12 cellular contexts compared by ENCODE assay signal in genomic region chr11:64772318-64773018, GRCh38. TPM values are rescaled to one million over a fixed set of nuclear protein-coding genes. Genes with fewer than 3 reads are reported as not detected.
DNase-seq lines count a peak whose midpoint lies in the region; ATAC-seq, FAIRE-seq and TF ChIP-seq lines count a peak whose summit lies in the region.
"Had no signal": no experiment of that assay in that cellular context is flagged by ENCODE, and none has a peak within 500 bp of the region (broad histone marks: within the 10 kb centered on the region; RNA-seq: fewer than 3 reads in every experiment).

No MANE protein-coding gene starts in this region.

- no peaks in the 10 kb centered on the region for H3K27me3 Mint-ChIP-seq in T-helper 1 cell treated with Interleukin-12 subunit alpha and Interleukin-12 subunit beta and Interleukin-4 antibody, amounts not matched to agents 30 μg/mL and 1 μg/mL, for 36 hours (ENCODE audit: low read depth)
- H3K27me3 Mint-ChIP-seq in neural progenitor cell (ENCODE audit: insufficient read depth, low read depth), result peaks cover 10% of the 10 kb centered on the region

- in situ Hi-C loops in HepG2 (cut with HindIII; ENCODE audit: extremely low pct_ligation_motif_present, low pct_unique_long_range_greater_than_20kb), result no loop called here

- peaks cover 76% of the 10 kb centered on the region for H3K4me1 Mint-ChIP-seq in T-helper 1 cell treated with Interleukin-12 subunit alpha and Interleukin-12 subunit beta and Interleukin-4 antibody, amounts not matched to agents 30 μg/mL and 1 μg/mL, for 36 hours (ENCODE audit: low read depth)
- H3K4me1 Mint-ChIP-seq in neural progenitor cell, result peaks cover 44% of the 10 kb centered on the region

- H3K36me3 Mint-ChIP-seq in T-helper 1 cell treated with Interleukin-12 subunit alpha and Interleukin-12 subunit beta and Interleukin-4 antibody, amounts not matched to agents 30 μg/mL and 1 μg/mL, for 36 hours (ENCODE audit: low read depth), result peaks cover 92% of the 10 kb centered on the region
- H3K36me3 Mint-ChIP-seq in neural progenitor cell, result peaks cover 76% of the 10 kb centered on the region

- H3K27ac ChIP-seq in HepG2 (ENCODE audit: extremely low read length, insufficient read depth, low read length) (no peak overlapping the region), PC-9 (no peak overlapping the region), adrenal gland (peak overlapping the region in 1 of 5 donors; percentile 6), colonic mucosa (no peak overlapping the region), neural progenitor cell (no peak overlapping the region)
- H3K27ac ChIP-seq: ovary had no signal

- H3K9me3 ChIP-seq in HepG2 (ENCODE audit: low read length) (no peaks in the 10 kb centered on the region), PC-9 (ENCODE audit: insufficient read depth, low read depth) (no peaks in the 10 kb centered on the region), adrenal gland (replicated peaks in 1 of 3) (peaks cover 0 to 4% (median 0%) of the 10 kb centered on the region in 3 donors), colonic mucosa (no peaks in the 10 kb centered on the region), neural progenitor cell (ENCODE audit: low read depth) (no peaks in the 10 kb centered on the region)
- H3K9me3 ChIP-seq: ovary had no signal

- peaks cover 61 to 97% of the 10 kb centered on the region in 2 experiments for H3K36me3 ChIP-seq in HepG2 (replicated peaks in 1 of 2; ENCODE audit: control insufficient read depth in 1 of 2, insufficient read depth in 2 of 2, low read length in 2 of 2)
- peaks cover 94% of the 10 kb centered on the region for H3K36me3 ChIP-seq in PC-9 (ENCODE audit: low read depth)
- peaks cover 0 to 96% of the 10 kb centered on the region in 2 donors for H3K36me3 ChIP-seq in adrenal gland (replicated peaks in 1 of 2)
- peaks cover 57% of the 10 kb centered on the region for H3K36me3 ChIP-seq in colonic mucosa
- peaks cover 76% of the 10 kb centered on the region for H3K36me3 ChIP-seq in neural progenitor cell
- H3K36me3 ChIP-seq: ovary had no signal

- BruUV-seq in HepG2 (replicated peaks; lab: Mats Ljungman, UMichigan) (no TSS peak), PC-9 (replicated peaks; lab: Mats Ljungman, UMichigan) (no TSS peak)

- no peak overlapping the region for H3K4me3 ChIP-seq in HepG2 (replicated peaks in 1 of 3; ENCODE audit: insufficient read depth in 1 of 3, low read depth in 2 of 3, low read length in 3 of 3)
- H3K4me3 ChIP-seq in PC-9, result no peak overlapping the region
- H3K4me3 ChIP-seq in adrenal gland, result no peak overlapping the region
- H3K4me3 ChIP-seq in colonic mucosa, result no peak overlapping the region
- no peak overlapping the region for H3K4me3 ChIP-seq in neural progenitor cell
- H3K4me3 ChIP-seq: ovary had no signal

- H3K9me3 Mint-ChIP-seq in T-helper 1 cell treated with Interleukin-12 subunit alpha and Interleukin-12 subunit beta and Interleukin-4 antibody, amounts not matched to agents 30 μg/mL and 1 μg/mL, for 36 hours, result no peaks in the 10 kb centered on the region
- H3K9me3 Mint-ChIP-seq in neural progenitor cell, result no peaks in the 10 kb centered on the region

- ATAC-seq in GM18498 (IDR thresholded peaks at IDR 0.05; ENCODE audit: unreplicated experiment) (peak; percentile 39), HepG2 (no peak)

- no peak for FAIRE-seq in HepG2 (lab: Jason Lieb, UNC)

- TF ChIP-seq CTCF in HepG2 (CRISPR knock-in tag; IDR thresholded peaks at IDR 0.05) (no peak), PC-9 (conservative IDR thresholded peaks at IDR 0.05) (no peak), adrenal gland (IDR thresholded peaks at IDR 0.05) (no peak), colonic mucosa (IDR thresholded peaks at IDR 0.05) (no peak), neural progenitor cell (IDR thresholded peaks at IDR 0.05) (no peak)

- H3K9me2 ChIP-seq in PC-9 (ENCODE audit: insufficient read depth), result no peaks in the 10 kb centered on the region

- no peak overlapping the region for H2AFZ ChIP-seq in HepG2 (ENCODE audit: low read length)
- H2AFZ ChIP-seq in PC-9, result no peak overlapping the region
- no peak overlapping the region for H2AFZ ChIP-seq in neural progenitor cell (replicated peaks)

- H3K27ac Mint-ChIP-seq in T-helper 1 cell treated with Interleukin-12 subunit alpha and Interleukin-12 subunit beta and Interleukin-4 antibody, amounts not matched to agents 30 μg/mL and 1 μg/mL, for 36 hours, result peak overlapping the region; percentile 89
- no peak overlapping the region for H3K27ac Mint-ChIP-seq in neural progenitor cell

- no peak overlapping the region for H3K4me2 ChIP-seq in HepG2 (ENCODE audit: low read depth, low read length)
- H3K4me2 ChIP-seq in PC-9, result no peak overlapping the region
- H3K4me2 ChIP-seq in neural progenitor cell, result no peak overlapping the region

- H3F3A ChIP-seq in PC-9 (ENCODE audit: insufficient read depth, low read depth) (peaks cover 99% of the 10 kb centered on the region), neural progenitor cell (ENCODE audit: low read depth) (peaks cover 99% of the 10 kb centered on the region)

- intact Hi-C loops in HepG2 (cut with micrococcal nuclease; ENCODE audit: unreplicated experiment), result no loop called here
- intact Hi-C loops in PC-9 (cut with micrococcal nuclease; ENCODE audit: unreplicated experiment), result loop anchor here (10.0 kb wide), 1 partner anchor 242 kb away; the partner anchor contains the start of gene ARL2
- intact Hi-C loops in adrenal gland (cut with DNase I), result no loop called here
- intact Hi-C loops in colonic mucosa (cut with DNase I), result no loop called here

- peaks cover 97% of the 10 kb centered on the region for H4K20me1 ChIP-seq in HepG2 (ENCODE audit: insufficient read depth, low read length)
- H4K20me1 ChIP-seq in PC-9 (ENCODE audit: insufficient read depth), result peaks cover 100% of the 10 kb centered on the region
- peaks cover 100% of the 10 kb centered on the region for H4K20me1 ChIP-seq in neural progenitor cell (ENCODE audit: low read depth)

- POLR2A ChIA-PET in HepG2 (lab: Yijun Ruan, JAX) (interaction anchor here (1.6 kb wide), 1 partner anchor 9 kb away, joined by 4 read pairs; no protein-coding TSS in a partner anchor), PC-9 (lab: Charles Lee; ENCODE audit: unreplicated experiment) (no interaction called here)

- 96% methylated on average over 3 of the region's 3 CpGs for WGBS in HepG2 (ENCODE audit: low lambda C conversion rate)
- 53 to 64% (median 61%) methylated on average over 3 of the region's 3 CpGs for WGBS in adrenal gland, 4 donors

- H3K79me2 ChIP-seq in HepG2 (ENCODE audit: insufficient read depth, low read length) (peaks cover 56% of the 10 kb centered on the region), PC-9 (ENCODE audit: low read depth) (peaks cover 88% of the 10 kb centered on the region), neural progenitor cell (ENCODE audit: low read depth) (peaks cover 100% of the 10 kb centered on the region)

- TF ChIP-seq POLR2A in HepG2 (IDR thresholded peaks at IDR 0.05; ENCODE audit: insufficient read depth in 1 of 2, low read depth in 2 of 2, low read length in 2 of 2), result peak in 1 of 2 experiments; percentile 23; a peak in 1 of 4 replicates
- no peak for TF ChIP-seq POLR2A in adrenal gland (IDR thresholded peaks at IDR 0.05)

- H3K4me3 Mint-ChIP-seq in T-helper 1 cell treated with Interleukin-12 subunit alpha and Interleukin-12 subunit beta and Interleukin-4 antibody, amounts not matched to agents 30 μg/mL and 1 μg/mL, for 36 hours, result peak overlapping the region; percentile 71
- H3K4me3 Mint-ChIP-seq in neural progenitor cell, result no peak overlapping the region

- H3K27me3 ChIP-seq in HepG2 (ENCODE audit: control insufficient read depth in 1 of 2, insufficient read depth in 2 of 2, low read length in 2 of 2) (no peaks in the 10 kb centered on the region; a peak in 1 of 5 replicates), PC-9 (ENCODE audit: insufficient read depth, low read depth) (no peaks in the 10 kb centered on the region), adrenal gland (no peaks in the 10 kb centered on the region), colonic mucosa (no peaks in the 10 kb centered on the region), neural progenitor cell (no peaks in the 10 kb centered on the region)
- H3K27me3 ChIP-seq: ovary had no signal

- TF ChIP-seq EP300 in HepG2 (IDR thresholded peaks at IDR 0.05; ENCODE audit: low read depth in 2 of 2, low read length in 2 of 2) (no peak), HepG2 (CRISPR knock-in tag; IDR thresholded peaks at IDR 0.05; ENCODE audit: borderline replicate concordance) (no peak)

- CTCF ChIA-PET in HepG2 (lab: Yijun Ruan, JAX; ENCODE audit: low intra/inter-chr PET ratio, low total read pairs) (no interaction called here), PC-9 (lab: Charles Lee) (interaction anchor here (0.7 kb wide), 1 partner anchor 114 kb away, joined by 6 read pairs; no protein-coding TSS in a partner anchor)

- peaks cover 44% of the 10 kb centered on the region for H3K4me1 ChIP-seq in HepG2 (ENCODE audit: insufficient read depth, low read length)
- peaks cover 14% of the 10 kb centered on the region for H3K4me1 ChIP-seq in PC-9 (replicated peaks; ENCODE audit: insufficient read depth)
- peaks cover 21 to 68% of the 10 kb centered on the region in 2 donors for H3K4me1 ChIP-seq in adrenal gland (replicated peaks in 1 of 2)
- H3K4me1 ChIP-seq in colonic mucosa, result peaks cover 9% of the 10 kb centered on the region
- peaks cover 21% of the 10 kb centered on the region for H3K4me1 ChIP-seq in neural progenitor cell

- no peak for TF ChIP-seq RAD21 in HepG2 (CRISPR knock-in tag; IDR thresholded peaks at IDR 0.05)

- DNase-seq in AML-193 (lab: John Stamatoyannopoulos, UW) (peak; percentile 55 to 72), HepG2 (ENCODE audit: low spot score) (no peak), PC-9 (no peak), adrenal gland (no peak), colonic mucosa (no peak), neural progenitor cell (ENCODE audit: low spot score) (no peak)
- DNase-seq: activated effector memory CD4-positive, alpha-beta T cell treated with anti-CD3 and anti-CD28 coated beads, Interleukin-2, amount 50 U/mL, for 16 hours; effector CD8-positive, alpha-beta T cell; NCI-H2227 treated with DMSO at 0.1 percent for 48 hours had no signal

- H3K9ac ChIP-seq in HepG2 (ENCODE audit: insufficient read depth, low read depth, low read length), result no peak overlapping the region
- no peak overlapping the region for H3K9ac ChIP-seq in colonic mucosa (ENCODE audit: low read depth in 2 of 2, low read length in 2 of 2)
- H3K9ac ChIP-seq in neural progenitor cell, result no peak overlapping the region

RNA-seq across cellular contexts. Expression of gene SF1, which starts 5.9 kb away (rescaled TPM):
- total RNA-seq in HepG2 (2016; rRNA removed; fragmentation: Illumina TruSeq; extraction: Trizol), result 42.5 and 70.4 TPM in 2 replicates
- total RNA-seq in HepG2 (2016; cell fraction: cytosol; rRNA removed; fragmentation: Illumina TruSeq; extraction: Trizol; ENCODE audit: low read depth), result 16.0 and 19.1 TPM in 2 replicates
- 36.1 and 70.7 TPM in 2 replicates for total RNA-seq in HepG2 (2016; cell fraction: insoluble cytoplasmic fraction; rRNA removed; fragmentation: Illumina TruSeq; extraction: Trizol)
- total RNA-seq in HepG2 (2016; cell fraction: membrane; rRNA removed; fragmentation: Illumina TruSeq; extraction: Trizol), result 45.9 and 46.6 TPM in 2 replicates
- total RNA-seq in HepG2 (2016; cell fraction: nucleus; rRNA removed; fragmentation: Illumina TruSeq; extraction: Trizol), result 163 and 180 TPM in 2 replicates
- polyA plus RNA-seq in HepG2 (2011; rRNA removed), result 51.9 and 55.5 TPM in 2 replicates
- 14.3 and 16.0 TPM in 2 replicates for polyA plus RNA-seq in HepG2 (2011; cell fraction: cytosol; rRNA removed)
- polyA plus RNA-seq in HepG2 (2011; cell fraction: nucleus; rRNA removed), result 223 and 237 TPM in 2 replicates
- polyA plus RNA-seq in HepG2 (2012), result 130 and 151 TPM in 2 replicates
- polyA plus RNA-seq in HepG2 (2016; cell fraction: cytosol; fragmentation: Illumina TruSeq; extraction: Trizol; ENCODE audit: low read depth), result 30.5 and 31.3 TPM in 2 replicates
- 93.3 and 132 TPM in 2 replicates for polyA plus RNA-seq in HepG2 (2016; cell fraction: insoluble cytoplasmic fraction; fragmentation: Illumina TruSeq; extraction: Trizol; ENCODE audit: low read depth)
- 63.8 and 66.4 TPM in 2 replicates for polyA plus RNA-seq in HepG2 (2016; cell fraction: membrane; fragmentation: Illumina TruSeq; extraction: Trizol; ENCODE audit: low read depth)
- polyA plus RNA-seq in HepG2 (2016; cell fraction: nucleus; fragmentation: Illumina TruSeq; extraction: Trizol; ENCODE audit: insufficient read depth, low read depth), result 426 and 461 TPM in 2 replicates
- 77.9 and 101 TPM in 2 replicates for polyA minus RNA-seq in HepG2 (2011; rRNA and poly(A)+ RNA removed; ENCODE audit: low replicate concordance)
- 31.1 and 32.0 TPM in 2 replicates for polyA minus RNA-seq in HepG2 (2011; cell fraction: cytosol; rRNA and poly(A)+ RNA removed)
- 297 and 338 TPM in 2 replicates for polyA minus RNA-seq in HepG2 (2011; cell fraction: nucleus; rRNA and poly(A)+ RNA removed)
- total RNA-seq in PC-9 (2021), result 253 and 336 TPM in 2 replicates
- total RNA-seq in adrenal gland, result 100 to 1,000 TPM; 109 to 395 (median 253) TPM
- polyA plus RNA-seq in adrenal gland, result 100 to 1,000 TPM; 150 to 197 (median 178) TPM
- 100 to 1,000 TPM; 164 to 220 TPM for total RNA-seq in colonic mucosa
- total RNA-seq in neural progenitor cell (ENCODE audit: low replicate concordance), result 140 and 193 TPM in 2 replicates

RNA-seq across cellular contexts. Expression of gene PYGM, which starts 12.7 kb away (rescaled TPM):
- total RNA-seq in HepG2 (2016; rRNA removed; fragmentation: Illumina TruSeq; extraction: Trizol) (0.11 TPM in 1 of 2 replicates, not detected in the other), PC-9 (2021) (1.3 and 1.6 TPM in 2 replicates), adrenal gland (10 to 100 TPM in 1 of 8 donors, 1 to 10 TPM in 7; 1.8 to 10.1 (median 3.8) TPM), colonic mucosa (1 to 10 TPM; 1.6 to 2.7 TPM), neural progenitor cell (ENCODE audit: low replicate concordance) (1.4 and 2.2 TPM in 2 replicates)
- not detected in 2 replicates for total RNA-seq in HepG2 (2016; cell fraction: cytosol; rRNA removed; fragmentation: Illumina TruSeq; extraction: Trizol; ENCODE audit: low read depth)
- total RNA-seq in HepG2 (2016; cell fraction: insoluble cytoplasmic fraction; rRNA removed; fragmentation: Illumina TruSeq; extraction: Trizol), result 0.06 TPM in 1 of 2 replicates, not detected in the other
- not detected in 2 replicates for total RNA-seq in HepG2 (2016; cell fraction: membrane; rRNA removed; fragmentation: Illumina TruSeq; extraction: Trizol)
- total RNA-seq in HepG2 (2016; cell fraction: nucleus; rRNA removed; fragmentation: Illumina TruSeq; extraction: Trizol), result 0.13 and 0.16 TPM in 2 replicates
- polyA plus RNA-seq in HepG2 (2011; rRNA removed) (0.12 and 0.13 TPM in 2 replicates), adrenal gland (1 to 10 TPM; 2.4 to 5.1 (median 4.8) TPM)
- polyA plus RNA-seq in HepG2 (2011; cell fraction: cytosol; rRNA removed), result 0.08 and 0.09 TPM in 2 replicates
- polyA plus RNA-seq in HepG2 (2011; cell fraction: nucleus; rRNA removed), result 0.31 and 0.51 TPM in 2 replicates
- 0.19 and 0.24 TPM in 2 replicates for polyA plus RNA-seq in HepG2 (2012)
- polyA plus RNA-seq in HepG2 (2016; cell fraction: cytosol; fragmentation: Illumina TruSeq; extraction: Trizol; ENCODE audit: low read depth), result not detected in 2 replicates
- polyA plus RNA-seq in HepG2 (2016; cell fraction: insoluble cytoplasmic fraction; fragmentation: Illumina TruSeq; extraction: Trizol; ENCODE audit: low read depth), result not detected in 2 replicates
- polyA plus RNA-seq in HepG2 (2016; cell fraction: membrane; fragmentation: Illumina TruSeq; extraction: Trizol; ENCODE audit: low read depth), result not detected in 2 replicates
- not detected in 2 replicates for polyA plus RNA-seq in HepG2 (2016; cell fraction: nucleus; fragmentation: Illumina TruSeq; extraction: Trizol; ENCODE audit: insufficient read depth, low read depth)
- polyA minus RNA-seq in HepG2 (2011; rRNA and poly(A)+ RNA removed; ENCODE audit: low replicate concordance), result 0.68 and 0.84 TPM in 2 replicates
- polyA minus RNA-seq in HepG2 (2011; cell fraction: cytosol; rRNA and poly(A)+ RNA removed), result 0.26 TPM in 1 of 2 replicates, not detected in the other
- 0.62 and 0.77 TPM in 2 replicates for polyA minus RNA-seq in HepG2 (2011; cell fraction: nucleus; rRNA and poly(A)+ RNA removed)

RNA-seq across cellular contexts. Expression of gene RASGRP2, which starts 28.5 kb away (rescaled TPM):
- total RNA-seq in HepG2 (2016; rRNA removed; fragmentation: Illumina TruSeq; extraction: Trizol) (not detected in 2 replicates), PC-9 (2021) (1.0 and 2.1 TPM in 2 replicates), adrenal gland (10 to 100 TPM in 5 of 8 donors, 1 to 10 TPM in 3; 3.6 to 23.9 (median 12.3) TPM), colonic mucosa (1 to 10 TPM; 2.8 to 3.5 TPM), neural progenitor cell (ENCODE audit: low replicate concordance) (0.06 and 1.8 TPM in 2 replicates)
- total RNA-seq in HepG2 (2016; cell fraction: cytosol; rRNA removed; fragmentation: Illumina TruSeq; extraction: Trizol; ENCODE audit: low read depth), result not detected in 2 replicates
- total RNA-seq in HepG2 (2016; cell fraction: insoluble cytoplasmic fraction; rRNA removed; fragmentation: Illumina TruSeq; extraction: Trizol), result not detected in 2 replicates
- total RNA-seq in HepG2 (2016; cell fraction: membrane; rRNA removed; fragmentation: Illumina TruSeq; extraction: Trizol), result not detected in 2 replicates
- total RNA-seq in HepG2 (2016; cell fraction: nucleus; rRNA removed; fragmentation: Illumina TruSeq; extraction: Trizol), result not detected in 2 replicates
- polyA plus RNA-seq in HepG2 (2011; rRNA removed) (0.18 and 0.61 TPM in 2 replicates), adrenal gland (10 to 100 TPM in 2 of 3 donors, 1 to 10 TPM in 1; 5.4 to 81.9 (median 35.0) TPM)
- 0.23 TPM in 2 replicates for polyA plus RNA-seq in HepG2 (2011; cell fraction: cytosol; rRNA removed)
- polyA plus RNA-seq in HepG2 (2011; cell fraction: nucleus; rRNA removed), result 0.54 and 1.5 TPM in 2 replicates
- 0.38 TPM in 1 of 2 replicates, not detected in the other for polyA plus RNA-seq in HepG2 (2012)
- 0.26 and 0.27 TPM in 2 replicates for polyA plus RNA-seq in HepG2 (2016; cell fraction: cytosol; fragmentation: Illumina TruSeq; extraction: Trizol; ENCODE audit: low read depth)
- not detected in 2 replicates for polyA plus RNA-seq in HepG2 (2016; cell fraction: insoluble cytoplasmic fraction; fragmentation: Illumina TruSeq; extraction: Trizol; ENCODE audit: low read depth)
- polyA plus RNA-seq in HepG2 (2016; cell fraction: membrane; fragmentation: Illumina TruSeq; extraction: Trizol; ENCODE audit: low read depth), result 0.30 TPM in 1 of 2 replicates, not detected in the other
- not detected in 2 replicates for polyA plus RNA-seq in HepG2 (2016; cell fraction: nucleus; fragmentation: Illumina TruSeq; extraction: Trizol; ENCODE audit: insufficient read depth, low read depth)
- polyA minus RNA-seq in HepG2 (2011; rRNA and poly(A)+ RNA removed; ENCODE audit: low replicate concordance), result 0.28 TPM in 1 of 2 replicates, not detected in the other
- polyA minus RNA-seq in HepG2 (2011; cell fraction: cytosol; rRNA and poly(A)+ RNA removed), result not detected in 2 replicates
- polyA minus RNA-seq in HepG2 (2011; cell fraction: nucleus; rRNA and poly(A)+ RNA removed), result not detected in 2 replicates

RNA-seq across cellular contexts. Expression of gene MAP4K2, which starts 30.5 kb away (rescaled TPM):
- total RNA-seq in HepG2 (2016; rRNA removed; fragmentation: Illumina TruSeq; extraction: Trizol) (7.8 and 8.3 TPM in 2 replicates), PC-9 (2021) (32.6 and 34.3 TPM in 2 replicates), adrenal gland (10 to 100 TPM; 12.9 to 34.8 (median 19.0) TPM), colonic mucosa (10 to 100 TPM in 1 of 2 donors, 1 to 10 TPM in 1; 9.2 to 13.3 TPM), neural progenitor cell (ENCODE audit: low replicate concordance) (15.8 and 27.7 TPM in 2 replicates)
- 3.5 and 4.1 TPM in 2 replicates for total RNA-seq in HepG2 (2016; cell fraction: cytosol; rRNA removed; fragmentation: Illumina TruSeq; extraction: Trizol; ENCODE audit: low read depth)
- 4.8 and 7.6 TPM in 2 replicates for total RNA-seq in HepG2 (2016; cell fraction: insoluble cytoplasmic fraction; rRNA removed; fragmentation: Illumina TruSeq; extraction: Trizol)
- total RNA-seq in HepG2 (2016; cell fraction: membrane; rRNA removed; fragmentation: Illumina TruSeq; extraction: Trizol), result 10.9 and 11.1 TPM in 2 replicates
- total RNA-seq in HepG2 (2016; cell fraction: nucleus; rRNA removed; fragmentation: Illumina TruSeq; extraction: Trizol), result 6.7 and 7.4 TPM in 2 replicates
- polyA plus RNA-seq in HepG2 (2011; rRNA removed) (15.5 and 17.6 TPM in 2 replicates), adrenal gland (10 to 100 TPM in 2 of 3 donors, 1 to 10 TPM in 1; 6.4 to 57.7 (median 27.7) TPM)
- 7.7 and 11.1 TPM in 2 replicates for polyA plus RNA-seq in HepG2 (2011; cell fraction: cytosol; rRNA removed)
- polyA plus RNA-seq in HepG2 (2011; cell fraction: nucleus; rRNA removed), result 71.3 and 101 TPM in 2 replicates
- polyA plus RNA-seq in HepG2 (2012), result 8.7 and 10.1 TPM in 2 replicates
- 5.1 and 6.2 TPM in 2 replicates for polyA plus RNA-seq in HepG2 (2016; cell fraction: cytosol; fragmentation: Illumina TruSeq; extraction: Trizol; ENCODE audit: low read depth)
- 7.8 and 9.1 TPM in 2 replicates for polyA plus RNA-seq in HepG2 (2016; cell fraction: insoluble cytoplasmic fraction; fragmentation: Illumina TruSeq; extraction: Trizol; ENCODE audit: low read depth)
- polyA plus RNA-seq in HepG2 (2016; cell fraction: membrane; fragmentation: Illumina TruSeq; extraction: Trizol; ENCODE audit: low read depth), result 9.5 and 11.8 TPM in 2 replicates
- 20.0 and 20.1 TPM in 2 replicates for polyA plus RNA-seq in HepG2 (2016; cell fraction: nucleus; fragmentation: Illumina TruSeq; extraction: Trizol; ENCODE audit: insufficient read depth, low read depth)
- 25.9 and 40.8 TPM in 2 replicates for polyA minus RNA-seq in HepG2 (2011; rRNA and poly(A)+ RNA removed; ENCODE audit: low replicate concordance)
- polyA minus RNA-seq in HepG2 (2011; cell fraction: cytosol; rRNA and poly(A)+ RNA removed), result 4.3 and 6.6 TPM in 2 replicates
- 8.7 and 10.9 TPM in 2 replicates for polyA minus RNA-seq in HepG2 (2011; cell fraction: nucleus; rRNA and poly(A)+ RNA removed)

RNA-seq across cellular contexts. Expression of gene MEN1, which starts 37.9 kb away (rescaled TPM):
- total RNA-seq in HepG2 (2016; rRNA removed; fragmentation: Illumina TruSeq; extraction: Trizol) (15.3 and 20.5 TPM in 2 replicates), PC-9 (2021) (48.7 and 61.6 TPM in 2 replicates), adrenal gland (10 to 100 TPM; 19.7 to 50.6 (median 30.3) TPM), colonic mucosa (10 to 100 TPM; 21.1 to 45.5 TPM), neural progenitor cell (ENCODE audit: low replicate concordance) (11.4 and 34.9 TPM in 2 replicates)
- 3.8 and 4.3 TPM in 2 replicates for total RNA-seq in HepG2 (2016; cell fraction: cytosol; rRNA removed; fragmentation: Illumina TruSeq; extraction: Trizol; ENCODE audit: low read depth)
- total RNA-seq in HepG2 (2016; cell fraction: insoluble cytoplasmic fraction; rRNA removed; fragmentation: Illumina TruSeq; extraction: Trizol), result 11.7 and 21.5 TPM in 2 replicates
- total RNA-seq in HepG2 (2016; cell fraction: membrane; rRNA removed; fragmentation: Illumina TruSeq; extraction: Trizol), result 9.8 and 11.2 TPM in 2 replicates
- total RNA-seq in HepG2 (2016; cell fraction: nucleus; rRNA removed; fragmentation: Illumina TruSeq; extraction: Trizol), result 16.8 and 17.9 TPM in 2 replicates
- polyA plus RNA-seq in HepG2 (2011; rRNA removed) (27.3 and 30.9 TPM in 2 replicates), adrenal gland (10 to 100 TPM; 21.4 to 32.8 (median 29.1) TPM)
- polyA plus RNA-seq in HepG2 (2011; cell fraction: cytosol; rRNA removed), result 11.1 and 16.7 TPM in 2 replicates
- polyA plus RNA-seq in HepG2 (2011; cell fraction: nucleus; rRNA removed), result 97.2 and 109 TPM in 2 replicates
- polyA plus RNA-seq in HepG2 (2012), result 19.6 and 26.4 TPM in 2 replicates
- 5.0 and 5.9 TPM in 2 replicates for polyA plus RNA-seq in HepG2 (2016; cell fraction: cytosol; fragmentation: Illumina TruSeq; extraction: Trizol; ENCODE audit: low read depth)
- 24.4 and 31.0 TPM in 2 replicates for polyA plus RNA-seq in HepG2 (2016; cell fraction: insoluble cytoplasmic fraction; fragmentation: Illumina TruSeq; extraction: Trizol; ENCODE audit: low read depth)
- 13.6 and 15.0 TPM in 2 replicates for polyA plus RNA-seq in HepG2 (2016; cell fraction: membrane; fragmentation: Illumina TruSeq; extraction: Trizol; ENCODE audit: low read depth)
- 70.2 and 70.8 TPM in 2 replicates for polyA plus RNA-seq in HepG2 (2016; cell fraction: nucleus; fragmentation: Illumina TruSeq; extraction: Trizol; ENCODE audit: insufficient read depth, low read depth)
- 38.1 and 40.7 TPM in 2 replicates for polyA minus RNA-seq in HepG2 (2011; rRNA and poly(A)+ RNA removed; ENCODE audit: low replicate concordance)
- polyA minus RNA-seq in HepG2 (2011; cell fraction: cytosol; rRNA and poly(A)+ RNA removed), result 14.8 and 15.4 TPM in 2 replicates
- polyA minus RNA-seq in HepG2 (2011; cell fraction: nucleus; rRNA and poly(A)+ RNA removed), result 11.1 and 15.7 TPM in 2 replicates

Comparison
In these comparisons a context has a peak if more than half of its experiments do, and no peak if none do; other contexts are left out.
1. DNase-seq: peak in AML-193 (2 of 2); none in HepG2 (single experiment), PC-9 (0 of 2), adrenal gland (0 of 7), colonic mucosa (single experiment) and neural progenitor cell (single experiment).